ENCODE assay signal across 1 cellular context in genomic region chr3:171135536-171135935, GRCh38.
TF ChIP-seq lines count a peak whose summit lies in the region.

No MANE protein-coding gene starts in this region.

TF ChIP-seq in IMR-90, 13 proteins besides CTCF, POLR2A, EP300 and RAD21 (continued from another document):
- no peak for TF ChIP-seq BHLHE40 (IDR thresholded peaks at IDR 0.05; ENCODE audit: low read depth, low read length)
